Comparison of ENCODE assay signal across 20 cellular contexts in genomic region chr11:46341454-46341853, GRCh38. TPM values are rescaled to one million over a fixed set of nuclear protein-coding genes. Genes with fewer than 3 reads are reported as not detected.
A peak's percentile ranks its signal among the peaks of the same experiment; 100 is the strongest.
DNase-seq lines count a peak whose midpoint lies in the region; ATAC-seq, FAIRE-seq and TF ChIP-seq lines count a peak whose summit lies in the region.
"Had no signal": no experiment of that assay in that cellular context is flagged by ENCODE, and none has a peak within 500 bp of the region (broad histone marks: within the 10 kb centered on the region; RNA-seq: fewer than 3 reads in every experiment).

No MANE protein-coding gene starts in this region.

- H3K4me1 ChIP-seq in H1 (replicated peaks in 1 of 4; ENCODE audit: control insufficient read depth in 3 of 4, insufficient read depth in 4 of 4, low read length in 3 of 4) (peaks cover 38 to 62% (median 51%) of the 10 kb centered on the region in 4 experiments), neutrophil (ENCODE audit: control insufficient read depth in 1 of 2, insufficient read depth in 1 of 2, low read depth in 1 of 2, low read length in 1 of 2) (peaks cover 98 to 99% of the 10 kb centered on the region in 2 experiments)

- no peak for DNase-seq in activated naive CD4-positive, alpha-beta T cell treated with anti-CD3 and anti-CD28 coated beads, Interleukin-2, amount 50 U/mL, for 16 hours
- DNase-seq in HL-60 (ENCODE audit: low read depth in 1 of 2, low spot score in 1 of 2) (no peak), H1 (ENCODE audit: low read depth in 1 of 2, low spot score in 2 of 2) (no peak), osteocyte (ENCODE audit: extremely low spot score, unreplicated experiment) (no peak)
- no peak for DNase-seq in activated T-helper 1 cell treated with anti-CD3 and anti-CD28 coated beads, Interleukin-12 subunit alpha, Interleukin-12 subunit beta, Interleukin-2, Interleukin-4 antibody, amounts not matched to agents 30 ng/mL and 10 ng/mL and 1 ng/mL, durations not matched to agents 14 hours and 24 hours and 36 hours (ENCODE audit: low spot score)
- DNase-seq: activated CD4-positive, alpha-beta T cell treated with anti-CD3 and anti-CD28 coated beads, Interleukin-2, amount 10 ng/mL, durations not matched to agents 7 days and 5 days; activated CD8-positive, alpha-beta memory T cell treated with anti-CD3 and anti-CD28 coated beads, Interleukin-2, amount 50 U/mL, for 4 hours; activated effector memory CD4-positive, alpha-beta T cell treated with anti-CD3 and anti-CD28 coated beads, Interleukin-2, amount 50 U/mL, for 16 hours; DMS79 treated with DMSO at 0.1 percent for 48 hours; H9; NCI-H1930; NCI-H446; stimulated activated CD4-positive, alpha-beta T cell treated with anti-CD3 and anti-CD28 coated beads, Interleukin-12 subunit alpha, Interleukin-12 subunit beta, amount 100 ng/mL, for 4 hours had no signal

- no peak for FAIRE-seq in H1 (lab: Jason Lieb, UNC)
- FAIRE-seq: astrocyte had no signal

- H3K4me1 Mint-ChIP-seq in activated naive CD4-positive, alpha-beta T cell treated with anti-CD3 and anti-CD28 coated beads, Interleukin-2, amount 50 U/mL, for 24 hours: peaks cover 90% of the 10 kb centered on the region
- H3K4me1 Mint-ChIP-seq in osteocyte (ENCODE audit: unreplicated experiment): peaks cover 34% of the 10 kb centered on the region
- H3K4me1 Mint-ChIP-seq in activated T-helper 1 cell treated with anti-CD3 and anti-CD28 coated beads, Interleukin-12 subunit alpha, Interleukin-12 subunit beta, Interleukin-2, Interleukin-4 antibody, amounts not matched to agents 30 ng/mL and 10 ng/mL and 1 ng/mL, durations not matched to agents 14 hours and 24 hours and 36 hours (ENCODE audit: low read depth): peaks cover 57% of the 10 kb centered on the region

- TF ChIP-seq EP300 in H1 (IDR thresholded peaks at IDR 0.05; ENCODE audit: borderline replicate concordance in 1 of 2, low read depth in 2 of 2, low read length in 2 of 2): no peak

- H3K18ac ChIP-seq in H1 (ENCODE audit: extremely low read depth, low read length): peak overlapping the region; percentile 68; the same call in 1 of the 2 replicates

- H3K79me2 ChIP-seq in H1 (ENCODE audit: control insufficient read depth in 1 of 2, insufficient read depth in 2 of 2, low read length in 2 of 2): no peaks in the 10 kb centered on the region

- no peak overlapping the region for H3K23ac ChIP-seq in H1 (ENCODE audit: insufficient read length)

- H3K9me3 Mint-ChIP-seq in activated naive CD4-positive, alpha-beta T cell treated with anti-CD3 and anti-CD28 coated beads, Interleukin-2, amount 50 U/mL, for 24 hours: no peaks in the 10 kb centered on the region
- no peaks in the 10 kb centered on the region for H3K9me3 Mint-ChIP-seq in osteocyte (ENCODE audit: unreplicated experiment)
- no peaks in the 10 kb centered on the region for H3K9me3 Mint-ChIP-seq in activated T-helper 1 cell treated with anti-CD3 and anti-CD28 coated beads, Interleukin-12 subunit alpha, Interleukin-12 subunit beta, Interleukin-2, Interleukin-4 antibody, amounts not matched to agents 30 ng/mL and 10 ng/mL and 1 ng/mL, durations not matched to agents 14 hours and 24 hours and 36 hours
- H3K9me3 Mint-ChIP-seq: activated CD4-positive, alpha-beta T cell treated with anti-CD3 and anti-CD28 coated beads, Interleukin-2, amount 10 ng/mL, durations not matched to agents 7 days and 5 days; CD8-positive, alpha-beta memory T cell; endodermal cell; H9; neural progenitor cell had no signal

- H2BK12ac ChIP-seq in H1 (ENCODE audit: low read depth, low read length): peak overlapping the region; percentile 97; the same call in 1 of the 2 replicates

- H4K5ac ChIP-seq in H1 (ENCODE audit: insufficient read length, low read depth, low read length): no peak overlapping the region

- WGBS in H1 (ENCODE audit: extremely low coverage in 1 of 2, insufficient coverage in 1 of 2, insufficient read length in 1 of 2, insufficient replicate concordance in 2 of 2, low coverage in 1 of 2, low lambda C conversion rate in 2 of 2, missing lambda C conversion rate in 1 of 2), 2 experiments: 83% methylated on average over 3 of the region's 3 CpGs; no CpG with 5 or more reads in 1 of the 2 experiments

- H3K4me3 Mint-ChIP-seq in activated naive CD4-positive, alpha-beta T cell treated with anti-CD3 and anti-CD28 coated beads, Interleukin-2, amount 50 U/mL, for 24 hours: peak overlapping the region; percentile 47
- H3K4me3 Mint-ChIP-seq in osteocyte (ENCODE audit: unreplicated experiment): no peak overlapping the region
- no peak overlapping the region for H3K4me3 Mint-ChIP-seq in activated T-helper 1 cell treated with anti-CD3 and anti-CD28 coated beads, Interleukin-12 subunit alpha, Interleukin-12 subunit beta, Interleukin-2, Interleukin-4 antibody, amounts not matched to agents 30 ng/mL and 10 ng/mL and 1 ng/mL, durations not matched to agents 14 hours and 24 hours and 36 hours
- H3K4me3 Mint-ChIP-seq: activated CD4-positive, alpha-beta T cell treated with anti-CD3 and anti-CD28 coated beads, Interleukin-2, amount 10 ng/mL, durations not matched to agents 7 days and 5 days; endodermal cell; H9; neural progenitor cell had no signal

- no peak overlapping the region for H4K8ac ChIP-seq in H1 (ENCODE audit: extremely low read depth, insufficient read depth, low read length)

- peak overlapping the region in 1 of 2 experiments; percentile 8; a peak in 1 of 4 replicates for H3K4me2 ChIP-seq in H1 (ENCODE audit: insufficient read depth in 1 of 2, low read depth in 2 of 2, low read length in 2 of 2)
- H3K4me2 ChIP-seq: neural progenitor cell had no signal

- H3K14ac ChIP-seq in H1 (ENCODE audit: insufficient read length): no peak overlapping the region

- H3K27ac ChIP-seq in HL-60 (replicated peaks) (peak overlapping the region; percentile 75), H1 (ENCODE audit: low read depth, low read length) (no peak overlapping the region), neutrophil (peak overlapping the region; percentile 94)
- H3K27ac ChIP-seq: neural progenitor cell had no signal

- peak overlapping the region; percentile 93; the same call in 1 of the 2 replicates for H2AK5ac ChIP-seq in H1 (ENCODE audit: low read depth, low read length)

- TF ChIP-seq CTCF in HL-60 (IDR thresholded peaks at IDR 0.05; ENCODE audit: insufficient read depth, low read length): no peak
- no peak for TF ChIP-seq CTCF in H1 (IDR thresholded peaks at IDR 0.05; ENCODE audit: control extremely low read depth in 1 of 3, insufficient read depth in 1 of 3, low read depth in 1 of 3, low read length in 3 of 3)
- TF ChIP-seq CTCF in neutrophil (IDR thresholded peaks at IDR 0.05): no peak
- TF ChIP-seq CTCF in osteocyte (IDR thresholded peaks at IDR 0.05): no peak

- H2BK15ac ChIP-seq in H1 (ENCODE audit: low read length): peak overlapping the region; percentile 3; the same call in 1 of the 2 replicates

- peaks cover 2% of the 10 kb centered on the region; the same call in 1 of the 2 replicates for H3K23me2 ChIP-seq in H1 (ENCODE audit: low read depth, low read length)

- H3K4ac ChIP-seq in H1 (replicated peaks; ENCODE audit: insufficient read length, low read depth, low read length): peak overlapping the region; percentile 40

- H3K36me3 Mint-ChIP-seq in activated naive CD4-positive, alpha-beta T cell treated with anti-CD3 and anti-CD28 coated beads, Interleukin-2, amount 50 U/mL, for 24 hours: no peaks in the 10 kb centered on the region
- H3K36me3 Mint-ChIP-seq in osteocyte (ENCODE audit: unreplicated experiment): no peaks in the 10 kb centered on the region
- H3K36me3 Mint-ChIP-seq in activated T-helper 1 cell treated with anti-CD3 and anti-CD28 coated beads, Interleukin-12 subunit alpha, Interleukin-12 subunit beta, Interleukin-2, Interleukin-4 antibody, amounts not matched to agents 30 ng/mL and 10 ng/mL and 1 ng/mL, durations not matched to agents 14 hours and 24 hours and 36 hours (ENCODE audit: low read depth): no peaks in the 10 kb centered on the region
- H3K36me3 Mint-ChIP-seq: CD8-positive, alpha-beta memory T cell; neural progenitor cell had no signal

- no peak for TF ChIP-seq POLR2A in H1 (IDR thresholded peaks at IDR 0.05; ENCODE audit: control extremely low read depth in 1 of 2, low read depth in 2 of 2, low read length in 2 of 2)

- H2BK20ac ChIP-seq in H1 (ENCODE audit: low read length): peak overlapping the region; percentile 83

- H3K36me3 ChIP-seq in H1 (ENCODE audit: control insufficient read depth in 2 of 4, insufficient read depth in 4 of 4, low read length in 3 of 4) (no peaks in the 10 kb centered on the region), neutrophil (no peaks in the 10 kb centered on the region)
- H3K36me3 ChIP-seq: neural progenitor cell had no signal

- no peak overlapping the region for H3K4me3 ChIP-seq in HL-60 (replicated peaks; ENCODE audit: insufficient read depth, low read length)
- H3K4me3 ChIP-seq in H1 (ENCODE audit: extremely low read depth in 1 of 4, insufficient read depth in 2 of 4, low read depth in 3 of 4, low read length in 4 of 4): no peak overlapping the region
- peak overlapping the region in 1 of 2 experiments; percentile 13 for H3K4me3 ChIP-seq in neutrophil (ENCODE audit: low read depth in 1 of 2, low read length in 1 of 2)
- H3K4me3 ChIP-seq: neural progenitor cell had no signal

- ATAC-seq in HG02973 (IDR thresholded peaks at IDR 0.05; ENCODE audit: unreplicated experiment): no peak

- no peak overlapping the region for H2AFZ ChIP-seq in H1 (ENCODE audit: low read length)
- H2AFZ ChIP-seq: neural progenitor cell had no signal

- no peak overlapping the region for H3K9ac ChIP-seq in H1 (replicated peaks in 1 of 4; ENCODE audit: extremely low read depth in 1 of 4, low read depth in 3 of 4, low read length in 3 of 4)
- H3K9ac ChIP-seq: neural progenitor cell had no signal

- peak overlapping the region; percentile 30 for H2BK120ac ChIP-seq in H1 (replicated peaks; ENCODE audit: low read depth, low read length)

- no peak overlapping the region for H3K56ac ChIP-seq in H1 (replicated peaks; ENCODE audit: insufficient read length, low read depth, low read length)

- H3K27ac Mint-ChIP-seq in activated naive CD4-positive, alpha-beta T cell treated with anti-CD3 and anti-CD28 coated beads, Interleukin-2, amount 50 U/mL, for 24 hours: peak overlapping the region; percentile 71
- no peak overlapping the region for H3K27ac Mint-ChIP-seq in osteocyte (ENCODE audit: unreplicated experiment)
- H3K27ac Mint-ChIP-seq in activated T-helper 1 cell treated with anti-CD3 and anti-CD28 coated beads, Interleukin-12 subunit alpha, Interleukin-12 subunit beta, Interleukin-2, Interleukin-4 antibody, amounts not matched to agents 30 ng/mL and 10 ng/mL and 1 ng/mL, durations not matched to agents 14 hours and 24 hours and 36 hours: no peak overlapping the region
- H3K27ac Mint-ChIP-seq: endodermal cell, neural progenitor cell had no signal

- H3K9me3 ChIP-seq in H1 (ENCODE audit: insufficient read depth in 2 of 2, low read depth in 1 of 2, low read length in 1 of 2): no peaks in the 10 kb centered on the region
- no peaks in the 10 kb centered on the region for H3K9me3 ChIP-seq in neutrophil

- intact Hi-C loops in activated T-helper 1 cell treated with anti-CD3 and anti-CD28 coated beads, Interleukin-12 subunit alpha, Interleukin-12 subunit beta, Interleukin-2, Interleukin-4 antibody, amounts not matched to agents 30 ng/mL and 10 ng/mL and 1 ng/mL, durations not matched to agents 14 hours and 24 hours and 36 hours (cut with micrococcal nuclease): no loop called here

- H4K20me1 ChIP-seq in H1 (replicated peaks in 1 of 2; ENCODE audit: control insufficient read depth in 1 of 2, insufficient read depth in 2 of 2, low read length in 2 of 2): no peaks in the 10 kb centered on the region

- H3K27me3 ChIP-seq in HL-60 (ENCODE audit: insufficient read depth, poor library complexity, severe bottlenecking) (no peaks in the 10 kb centered on the region), H1 (replicated peaks in 1 of 4; ENCODE audit: control insufficient read depth in 3 of 4, extremely low read depth in 1 of 4, insufficient read depth in 3 of 4, low read length in 3 of 4) (peaks cover 0 to 5% (median 3%) of the 10 kb centered on the region in 4 experiments; a peak in 1 of 7 replicates), neutrophil (no peaks in the 10 kb centered on the region)

- POLR2A ChIA-PET in H1 (lab: Charles Lee; ENCODE audit: partially characterized antibody): interaction anchor here (0.6 to 2.7 kb wide), 6 partner anchors 8 to 98 kb away, joined by 3 to 11 read pairs (median 4); no protein-coding TSS in a partner anchor

- 0 out of 2 replicates have a peak, but pooled peaks cover 3% of the 10 kb centered on the region for H3K79me1 ChIP-seq in H1 (ENCODE audit: low read depth, low read length)

- no peaks in the 10 kb centered on the region for H3K27me3 Mint-ChIP-seq in activated naive CD4-positive, alpha-beta T cell treated with anti-CD3 and anti-CD28 coated beads, Interleukin-2, amount 50 U/mL, for 24 hours
- H3K27me3 Mint-ChIP-seq in osteocyte (ENCODE audit: unreplicated experiment): peaks cover 9% of the 10 kb centered on the region
- peaks cover 3% of the 10 kb centered on the region for H3K27me3 Mint-ChIP-seq in activated T-helper 1 cell treated with anti-CD3 and anti-CD28 coated beads, Interleukin-12 subunit alpha, Interleukin-12 subunit beta, Interleukin-2, Interleukin-4 antibody, amounts not matched to agents 30 ng/mL and 10 ng/mL and 1 ng/mL, durations not matched to agents 14 hours and 24 hours and 36 hours (ENCODE audit: insufficient read depth)

- CTCF ChIA-PET in H1 (lab: Charles Lee; ENCODE audit: partially characterized antibody): interaction anchor here (0.9 to 44.5 kb wide), 5 partner anchors 1 to 48 kb away, joined by 3 to 1004 read pairs (median 13); partner anchors contain the start of genes DGKZ and MDK

- no peak for TF ChIP-seq RAD21 in H1 (IDR thresholded peaks at IDR 0.05 in 1 of 2, conservative IDR thresholded peaks at IDR 0.05 in 1 of 2; ENCODE audit: low read depth in 2 of 2, low read length in 2 of 2)

- H2BK5ac ChIP-seq in H1 (ENCODE audit: low read depth, low read length): peak overlapping the region; percentile 55; the same call in 1 of the 2 replicates

- peak overlapping the region; percentile 89 for H4K91ac ChIP-seq in H1 (replicated peaks; ENCODE audit: insufficient read length, low read length)

RNA-seq across cellular contexts. Expression of gene DGKZ, which starts 5.8 kb away (rescaled TPM):
- 84.4 and 88.5 TPM in 2 replicates for total RNA-seq in H1 (2021; fragmentation: NEBNext Ultra II Directional; extraction: Animal tissue kit (Norgen Biotek cat#: 25700))
- polyA plus RNA-seq in H1 (2011; rRNA removed): 184 and 262 TPM in 2 replicates
- polyA plus RNA-seq in H1 (2011; cell fraction: cytosol; rRNA removed): 118 TPM
- 335 TPM for polyA plus RNA-seq in H1 (2011; cell fraction: nucleus; rRNA removed)
- polyA plus RNA-seq in H1 (2012, experiment 1 of 2): 56.9 to 93.0 TPM (median 85.7 TPM) in 4 replicates
- 72.1 TPM for polyA plus RNA-seq in H1 (2012, experiment 2 of 2)
- polyA plus RNA-seq in H1 (2013, experiment 1 of 2): 92.3 TPM
- polyA plus RNA-seq in H1 (2013, experiment 2 of 2): 81.6 TPM
- polyA minus RNA-seq in H1 (2011; rRNA and poly(A)+ RNA removed): 58.7 and 67.4 TPM in 2 replicates
- polyA minus RNA-seq in H1 (2011; cell fraction: cytosol; rRNA and poly(A)+ RNA removed): 72.8 TPM
- 103 TPM for polyA minus RNA-seq in H1 (2011; cell fraction: nucleus; rRNA and poly(A)+ RNA removed)
- 48.6 and 49.9 TPM in 2 replicates for total RNA-seq in osteocyte
- total RNA-seq in activated T-helper 1 cell treated with anti-CD3 and anti-CD28 coated beads, Interleukin-12 subunit alpha, Interleukin-12 subunit beta, Interleukin-2, Interleukin-4 antibody, amounts not matched to agents 30 ng/mL and 10 ng/mL and 1 ng/mL, durations not matched to agents 14 hours and 24 hours and 36 hours: 101 TPM in 2 replicates

RNA-seq across cellular contexts. Expression of gene MDK, which starts 40.0 kb away (rescaled TPM):
- total RNA-seq in H1 (2021; fragmentation: NEBNext Ultra II Directional; extraction: Animal tissue kit (Norgen Biotek cat#: 25700)): 309 and 338 TPM in 2 replicates
- polyA plus RNA-seq in H1 (2011; rRNA removed): 606 and 948 TPM in 2 replicates
- 870 TPM for polyA plus RNA-seq in H1 (2011; cell fraction: cytosol; rRNA removed)
- 559 TPM for polyA plus RNA-seq in H1 (2011; cell fraction: nucleus; rRNA removed)
- polyA plus RNA-seq in H1 (2012, experiment 1 of 2): 605 to 743 TPM (median 671 TPM) in 4 replicates
- polyA plus RNA-seq in H1 (2012, experiment 2 of 2): 841 TPM
- 949 TPM for polyA plus RNA-seq in H1 (2013, experiment 1 of 2)
- 1,178 TPM for polyA plus RNA-seq in H1 (2013, experiment 2 of 2)
- polyA minus RNA-seq in H1 (2011; rRNA and poly(A)+ RNA removed): 84.3 and 125 TPM in 2 replicates
- polyA minus RNA-seq in H1 (2011; cell fraction: cytosol; rRNA and poly(A)+ RNA removed): 189 TPM
- 88.1 TPM for polyA minus RNA-seq in H1 (2011; cell fraction: nucleus; rRNA and poly(A)+ RNA removed)
- 163 and 171 TPM in 2 replicates for total RNA-seq in osteocyte
- 5.0 and 7.1 TPM in 2 replicates for total RNA-seq in activated T-helper 1 cell treated with anti-CD3 and anti-CD28 coated beads, Interleukin-12 subunit alpha, Interleukin-12 subunit beta, Interleukin-2, Interleukin-4 antibody, amounts not matched to agents 30 ng/mL and 10 ng/mL and 1 ng/mL, durations not matched to agents 14 hours and 24 hours and 36 hours

RNA-seq across cellular contexts. Expression of gene CHRM4, which starts 50.1 kb away (rescaled TPM):
- total RNA-seq in H1 (2021; fragmentation: NEBNext Ultra II Directional; extraction: Animal tissue kit (Norgen Biotek cat#: 25700)): 0.63 and 1.1 TPM in 2 replicates
- 1.3 and 2.2 TPM in 2 replicates for polyA plus RNA-seq in H1 (2011; rRNA removed)
- 0.98 TPM for polyA plus RNA-seq in H1 (2011; cell fraction: cytosol; rRNA removed)
- 1.1 TPM for polyA plus RNA-seq in H1 (2011; cell fraction: nucleus; rRNA removed)
- polyA plus RNA-seq in H1 (2012, experiment 1 of 2): 0.30 to 1.0 TPM (median 0.96 TPM) in 4 replicates
- 0.66 TPM for polyA plus RNA-seq in H1 (2012, experiment 2 of 2)
- polyA plus RNA-seq in H1 (2013, experiment 1 of 2): 0.73 TPM
- polyA plus RNA-seq in H1 (2013, experiment 2 of 2): 0.68 TPM
- 1.6 and 1.9 TPM in 2 replicates for polyA minus RNA-seq in H1 (2011; rRNA and poly(A)+ RNA removed)
- polyA minus RNA-seq in H1 (2011; cell fraction: cytosol; rRNA and poly(A)+ RNA removed): not detected
- 1.1 TPM for polyA minus RNA-seq in H1 (2011; cell fraction: nucleus; rRNA and poly(A)+ RNA removed)
- total RNA-seq in osteocyte: 0.21 TPM in 1 of 2 replicates, not detected in the other
- 1.2 TPM in 2 replicates for total RNA-seq in activated T-helper 1 cell treated with anti-CD3 and anti-CD28 coated beads, Interleukin-12 subunit alpha, Interleukin-12 subunit beta, Interleukin-2, Interleukin-4 antibody, amounts not matched to agents 30 ng/mL and 10 ng/mL and 1 ng/mL, durations not matched to agents 14 hours and 24 hours and 36 hours
- total RNA-seq: CD8-positive, alpha-beta memory T cell had no signal

Comparison
In these comparisons a context has a peak if more than half of its experiments do, and no peak if none do; other contexts are left out.
1. RNA of gene MDK, which starts 40.0 kb away (total RNA-seq): 309 to 338 TPM in H1 and 163 to 171 TPM in osteocyte; 5.0 to 7.1 TPM in activated T-helper 1 cell treated with anti-CD3 and anti-CD28 coated beads, Interleukin-12 subunit alpha, Interleukin-12 subunit beta, Interleukin-2, Interleukin-4 antibody, amounts not matched to agents 30 ng/mL and 10 ng/mL and 1 ng/mL, durations not matched to agents 14 hours and 24 hours and 36 hours; every median in the first group is over 10 times any median in the second.